2 cellular contexts compared by ENCODE assay signal in genomic region chr3:88015656-88016055, GRCh38. TPM values are rescaled to one million over a fixed set of nuclear protein-coding genes. Genes with fewer than 3 reads are reported as not detected.
A peak's percentile ranks its signal among the peaks of the same experiment; 100 is the strongest.
DNase-seq lines count a peak whose midpoint lies in the region; ATAC-seq and TF ChIP-seq lines count a peak whose summit lies in the region.
"Not testable (repeated sequence)": the region's sequence is repeated elsewhere in the genome, so short reads cannot be mapped to it uniquely, and the experiment has no call there.

No MANE protein-coding gene starts in this region.

- H3K36me3 ChIP-seq in testis (ENCODE audit: low read depth, missing control alignments): not testable (repeated sequence)

- TF ChIP-seq POLR2A in testis (IDR thresholded peaks at IDR 0.05): not testable (repeated sequence)

- not testable (repeated sequence) for TF ChIP-seq CTCF in testis (IDR thresholded peaks at IDR 0.05)

- ATAC-seq in Right ventricle myocardium inferior: not testable (repeated sequence)

- H3K27me3 ChIP-seq in testis: not testable (repeated sequence)

- not testable (repeated sequence) for H3K27ac ChIP-seq in testis

- DNase-seq in Right ventricle myocardium inferior (ENCODE audit: missing footprints): peak; percentile 64
- DNase-seq in testis: not testable (repeated sequence)

- intact Hi-C loops in Right ventricle myocardium inferior (cut with DNase I); testis (cut with DNase I; ENCODE audit: low total_unique reads): not testable (repeated sequence)

- H3K9me3 ChIP-seq in testis: not testable (repeated sequence)

- WGBS in testis, 2 donors: 63 to 80% methylated on average over 7 to 31 of the region's 35 CpGs

- H3K4me1 ChIP-seq in testis: not testable (repeated sequence)

- H3K4me3 ChIP-seq in testis: peak overlapping the region; percentile 18 to 51

RNA-seq across cellular contexts. Expression of gene CGGBP1, which starts 43.1 kb away (rescaled TPM):
- total RNA-seq in Right ventricle myocardium inferior: 51.6 TPM
- total RNA-seq in testis: 10 to 100 TPM; 54.0 to 68.0 TPM
- 66.4 TPM for polyA plus RNA-seq in testis (ENCODE audit: insufficient read depth, low read depth, low replicate concordance)

RNA-seq across cellular contexts. Expression of gene ZNF654, which starts 43.4 kb away (rescaled TPM):
- total RNA-seq in Right ventricle myocardium inferior (11.9 TPM), testis (10 to 100 TPM; 17.0 to 19.6 TPM)
- polyA plus RNA-seq in testis (ENCODE audit: insufficient read depth, low read depth, low replicate concordance): 11.3 TPM
